Comparison of ENCODE assay signal across 20 cellular contexts in the genomic region with DNA sequence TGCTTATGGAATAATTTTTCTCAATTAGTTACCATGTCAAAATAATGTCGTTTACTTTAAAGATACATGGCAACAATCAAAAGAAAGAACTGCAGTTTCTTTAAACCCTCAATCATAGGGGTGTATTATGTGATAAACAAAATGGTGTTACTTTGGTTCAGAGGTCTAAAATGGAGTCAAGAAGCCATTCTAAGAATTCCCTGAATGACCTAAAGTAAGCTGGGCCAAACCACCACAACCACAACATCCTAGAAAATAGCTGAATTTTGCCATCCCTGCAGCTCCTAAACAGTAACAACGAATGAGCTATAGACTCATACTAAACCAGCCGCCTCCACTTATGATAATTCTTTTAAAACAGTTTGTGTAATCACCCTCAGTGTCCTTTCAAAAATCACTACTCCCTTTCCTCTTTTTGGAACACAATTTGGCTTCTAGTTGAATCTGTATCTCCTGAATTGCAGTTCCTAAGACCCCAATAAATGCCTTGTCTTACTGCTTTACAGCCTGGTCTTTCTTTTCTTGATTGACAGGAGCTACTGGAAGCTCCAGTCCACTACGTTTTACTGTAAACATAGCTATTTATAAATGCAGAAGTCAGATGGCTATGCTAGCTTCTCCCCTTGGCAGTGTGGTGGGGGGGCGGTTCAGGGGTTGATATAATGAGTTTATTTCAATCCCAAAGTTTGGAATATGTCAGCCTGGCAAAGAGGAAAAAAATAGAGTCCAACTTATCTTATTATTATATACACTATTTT.
A peak's percentile ranks its signal among the peaks of the same experiment; 100 is the strongest.
DNase-seq lines count a peak whose midpoint lies in the region; ATAC-seq and FAIRE-seq lines count a peak whose summit lies in the region.
"Had no signal": no experiment of that assay in that cellular context is flagged by ENCODE, and none has a peak within 500 bp of the region (broad histone marks: within the 10 kb centered on the region; RNA-seq: fewer than 3 reads in every experiment).

No MANE protein-coding gene starts in this region.

- no peak overlapping the region for H3K4ac ChIP-seq in mesenchymal stem cell (ENCODE audit: low read depth in 1 of 2, low read length in 2 of 2)

- H3K36me3 ChIP-seq in mesenchymal stem cell (ENCODE audit: control insufficient read depth in 1 of 2, insufficient read depth in 2 of 2, low read depth in 1 of 2, low read length in 2 of 2): no peaks in the 10 kb centered on the region
- H3K36me3 ChIP-seq: HAP-1 had no signal

- no peaks in the 10 kb centered on the region for H3K79me1 ChIP-seq in mesenchymal stem cell (replicated peaks; ENCODE audit: low read length, poor library complexity, severe bottlenecking)

- H3K9ac ChIP-seq in mesenchymal stem cell (ENCODE audit: low read length): no peak overlapping the region

- H2BK15ac ChIP-seq in mesenchymal stem cell (ENCODE audit: low read depth, poor library complexity, severe bottlenecking): no peak overlapping the region

- H3K14ac ChIP-seq in mesenchymal stem cell (ENCODE audit: low read length in 2 of 2): no peak overlapping the region

- no peak overlapping the region for H3K27ac ChIP-seq in mesenchymal stem cell (ENCODE audit: low read length, poor library complexity, severe bottlenecking)
- H3K27ac ChIP-seq: 22Rv1 had no signal

- no peaks in the 10 kb centered on the region for H3K9me3 ChIP-seq in mesenchymal stem cell (ENCODE audit: control insufficient read depth, low read length)
- H3K9me3 ChIP-seq: HAP-1 had no signal

- no peak overlapping the region for H4K91ac ChIP-seq in mesenchymal stem cell (ENCODE audit: low read length)

- H2AK5ac ChIP-seq in mesenchymal stem cell (ENCODE audit: low read length, severe bottlenecking): no peak overlapping the region

- no peak overlapping the region for H4K8ac ChIP-seq in mesenchymal stem cell (ENCODE audit: low read length)

- DNase-seq in DMS 273 (lab: John Stamatoyannopoulos, UW; ENCODE audit: unreplicated experiment) (peak; percentile 17), DMS 273 treated with DMSO at 0.1 percent for 48 hours (lab: John Stamatoyannopoulos, UW) (no peak), amniotic epithelial cell (ENCODE audit: low read depth) (peak; percentile 11), mesenchymal stem cell (peak; percentile 74), GM19239 (ENCODE audit: insufficient read length, low spot score) (no peak)
- DNase-seq: Calu3; CD4-positive, alpha-beta memory T cell; DND-41; GDM1; IMR-90; NCI-H187; NCI-H345; NCI-H526; NK-92 treated with Interleukin-12 subunit alpha and Interleukin-12 subunit beta, amount 100 ng/mL, for 24 hours had no signal

- no peak overlapping the region for H3K4me3 ChIP-seq in mesenchymal stem cell (ENCODE audit: insufficient read depth in 1 of 2, low read depth in 1 of 2, low read length in 2 of 2)
- H3K4me3 ChIP-seq: GM12878, HAP-1 had no signal

- 50% methylated on average over 2 of the region's 5 CpGs for WGBS in mesenchymal stem cell

- no peak overlapping the region for H2BK12ac ChIP-seq in mesenchymal stem cell (ENCODE audit: low read length in 2 of 2)

- H2BK5ac ChIP-seq in mesenchymal stem cell (ENCODE audit: low read depth, low read length, poor library complexity, severe bottlenecking): no peak overlapping the region

- no peak overlapping the region for H2AFZ ChIP-seq in mesenchymal stem cell (ENCODE audit: low read depth, low read length)

- no peaks in the 10 kb centered on the region for H3K27me3 ChIP-seq in mesenchymal stem cell (ENCODE audit: control insufficient read depth in 1 of 2, insufficient read depth in 1 of 2, low read length in 2 of 2)

- H3K4me1 ChIP-seq in mesenchymal stem cell (ENCODE audit: control insufficient read depth, insufficient read depth, low read depth, low read length): no peaks in the 10 kb centered on the region
- H3K4me1 ChIP-seq: HAP-1 had no signal

- H2BK120ac ChIP-seq in mesenchymal stem cell (ENCODE audit: low read depth, low read length): no peak overlapping the region

- no peak for FAIRE-seq in GM19239 (lab: Jason Lieb, UNC)
- FAIRE-seq: GM12878 had no signal

- ATAC-seq in GM19351 (IDR thresholded peaks at IDR 0.05; ENCODE audit: unreplicated experiment) (no peak), GM19397 (IDR thresholded peaks at IDR 0.05; ENCODE audit: unreplicated experiment) (no peak), GM21528 (IDR thresholded peaks at IDR 0.05; ENCODE audit: low FRiP score, unreplicated experiment) (no peak)
- ATAC-seq: GM12878 had no signal

- H3K18ac ChIP-seq in mesenchymal stem cell (ENCODE audit: low read depth in 1 of 2, low read length in 2 of 2): no peak overlapping the region

- H3K4me2 ChIP-seq in mesenchymal stem cell (ENCODE audit: low read length, poor library complexity, severe bottlenecking): no peak overlapping the region

- H3K23ac ChIP-seq in mesenchymal stem cell (ENCODE audit: low read length in 2 of 2): no peak overlapping the region

Comparison
In these comparisons a context has a peak if more than half of its experiments do, and no peak if none do; other contexts are left out.
1. DNase-seq: peak in DMS 273 (single experiment), amniotic epithelial cell (single experiment) and mesenchymal stem cell (single experiment); none in DMS 273 treated with DMSO at 0.1 percent for 48 hours (single experiment) and GM19239 (single experiment).